2 cellular contexts compared by ENCODE assay signal in the genomic region with DNA sequence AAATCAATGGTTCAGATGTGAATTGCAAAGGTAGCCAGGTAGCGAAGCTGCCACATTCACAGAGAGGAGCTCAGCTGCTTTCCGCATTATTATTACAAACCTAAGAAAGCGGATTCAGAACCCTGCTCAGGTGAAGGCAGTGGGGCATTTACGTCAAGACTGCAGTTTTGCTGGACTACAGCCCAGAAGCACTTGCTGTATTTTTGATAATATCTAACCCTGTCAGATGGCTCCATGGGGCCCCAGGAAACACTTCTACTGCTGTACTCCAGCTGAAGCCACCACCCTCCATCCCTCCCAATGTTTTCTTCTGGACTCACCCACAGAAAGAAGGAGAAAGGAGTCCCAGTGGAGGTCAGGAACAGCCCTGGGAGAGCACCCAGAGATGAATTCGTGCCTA.
TF ChIP-seq lines count a peak whose summit lies in the region.

No MANE protein-coding gene starts in this region.

TF ChIP-seq in SK-N-SH, 30 proteins besides CTCF, POLR2A, EP300 and RAD21 (continued from another document):
- TF ChIP-seq, protein P1, sequence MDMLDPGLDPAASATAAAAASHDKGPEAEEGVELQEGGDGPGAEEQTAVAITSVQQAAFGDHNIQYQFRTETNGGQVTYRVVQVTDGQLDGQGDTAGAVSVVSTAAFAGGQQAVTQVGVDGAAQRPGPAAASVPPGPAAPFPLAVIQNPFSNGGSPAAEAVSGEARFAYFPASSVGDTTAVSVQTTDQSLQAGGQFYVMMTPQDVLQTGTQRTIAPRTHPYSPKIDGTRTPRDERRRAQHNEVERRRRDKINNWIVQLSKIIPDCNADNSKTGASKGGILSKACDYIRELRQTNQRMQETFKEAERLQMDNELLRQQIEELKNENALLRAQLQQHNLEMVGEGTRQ (IDR thresholded peaks at IDR 0.05; ENCODE audit: borderline replicate concordance, low read depth, low read length) = no peak
- no peak for TF ChIP-seq RFX5 (IDR thresholded peaks at IDR 0.05; ENCODE audit: low read length)
- no peak for TF ChIP-seq CHD2 (IDR thresholded peaks at IDR 0.05; ENCODE audit: low read length, partially characterized antibody)
- TF ChIP-seq RCOR1 (IDR thresholded peaks at IDR 0.05; ENCODE audit: low read length) = no peak

TF ChIP-seq in SK-N-SH treated with all-trans-retinoic acid at 6 μM for 48 hours, 23 proteins besides CTCF, POLR2A, EP300 and RAD21 (continued from another document):
- TF ChIP-seq, protein P2, sequence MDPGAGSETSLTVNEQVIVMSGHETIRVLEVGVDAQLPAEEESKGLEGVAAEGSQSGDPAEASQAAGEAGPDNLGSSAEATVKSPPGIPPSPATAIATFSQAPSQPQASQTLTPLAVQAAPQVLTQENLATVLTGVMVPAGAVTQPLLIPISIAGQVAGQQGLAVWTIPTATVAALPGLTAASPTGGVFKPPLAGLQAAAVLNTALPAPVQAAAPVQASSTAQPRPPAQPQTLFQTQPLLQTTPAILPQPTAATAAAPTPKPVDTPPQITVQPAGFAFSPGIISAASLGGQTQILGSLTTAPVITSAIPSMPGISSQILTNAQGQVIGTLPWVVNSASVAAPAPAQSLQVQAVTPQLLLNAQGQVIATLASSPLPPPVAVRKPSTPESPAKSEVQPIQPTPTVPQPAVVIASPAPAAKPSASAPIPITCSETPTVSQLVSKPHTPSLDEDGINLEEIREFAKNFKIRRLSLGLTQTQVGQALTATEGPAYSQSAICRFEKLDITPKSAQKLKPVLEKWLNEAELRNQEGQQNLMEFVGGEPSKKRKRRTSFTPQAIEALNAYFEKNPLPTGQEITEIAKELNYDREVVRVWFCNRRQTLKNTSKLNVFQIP (CRISPR knock-in tag; IDR thresholded peaks at IDR 0.05; ENCODE audit: borderline replicate concordance, low read depth) = no peak
- TF ChIP-seq ESRRG (CRISPR knock-in tag; IDR thresholded peaks at IDR 0.05) (no peak), PPARA (CRISPR knock-in tag; IDR thresholded peaks at IDR 0.05; ENCODE audit: borderline replicate concordance) (no peak), TOX (CRISPR knock-in tag; IDR thresholded peaks at IDR 0.05; ENCODE audit: borderline replicate concordance) (no peak), OSR1 (CRISPR knock-in tag; IDR thresholded peaks at IDR 0.05) (no peak), RARB (CRISPR knock-in tag; IDR thresholded peaks at IDR 0.05) (no peak), ZNF8 (CRISPR knock-in tag; IDR thresholded peaks at IDR 0.05) (no peak)
- TF ChIP-seq, protein P3, sequence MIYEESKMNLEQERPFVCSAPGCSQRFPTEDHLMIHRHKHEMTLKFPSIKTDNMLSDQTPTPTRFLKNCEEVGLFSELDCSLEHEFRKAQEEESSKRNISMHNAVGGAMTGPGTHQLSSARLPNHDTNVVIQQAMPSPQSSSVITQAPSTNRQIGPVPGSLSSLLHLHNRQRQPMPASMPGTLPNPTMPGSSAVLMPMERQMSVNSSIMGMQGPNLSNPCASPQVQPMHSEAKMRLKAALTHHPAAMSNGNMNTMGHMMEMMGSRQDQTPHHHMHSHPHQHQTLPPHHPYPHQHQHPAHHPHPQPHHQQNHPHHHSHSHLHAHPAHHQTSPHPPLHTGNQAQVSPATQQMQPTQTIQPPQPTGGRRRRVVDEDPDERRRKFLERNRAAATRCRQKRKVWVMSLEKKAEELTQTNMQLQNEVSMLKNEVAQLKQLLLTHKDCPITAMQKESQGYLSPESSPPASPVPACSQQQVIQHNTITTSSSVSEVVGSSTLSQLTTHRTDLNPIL (CRISPR knock-in tag; IDR thresholded peaks at IDR 0.05; ENCODE audit: low read depth) = no peak
